In the genomic region with DNA sequence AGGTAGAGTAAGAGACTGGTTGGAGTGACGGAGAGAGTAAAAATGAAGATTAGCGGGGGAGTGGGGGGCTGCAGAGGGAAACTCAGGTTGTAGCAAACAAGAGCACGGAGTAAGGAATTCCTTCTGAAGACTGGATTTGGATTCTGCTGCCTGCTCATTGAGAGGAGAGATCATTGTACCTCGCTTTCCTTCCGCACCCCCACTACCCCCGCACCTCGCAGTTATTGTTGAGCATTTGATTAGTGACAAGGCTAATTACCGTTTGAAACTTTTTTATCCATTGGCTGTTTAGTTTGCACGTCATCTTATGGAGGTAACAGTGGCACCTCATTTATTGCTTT, we compare ENCODE assay signal across 8 cellular contexts. TPM values are rescaled to one million over a fixed set of nuclear protein-coding genes. Genes with fewer than 3 reads are reported as not detected.
A peak's percentile ranks its signal among the peaks of the same experiment; 100 is the strongest.
DNase-seq lines count a peak whose midpoint lies in the region; ATAC-seq and TF ChIP-seq lines count a peak whose summit lies in the region.

No MANE protein-coding gene starts in this region.

- peak overlapping the region; percentile 95 for H3K9ac ChIP-seq in skeletal muscle satellite cell (ENCODE audit: low read depth, low read length)

- DNase-seq in NCI-H2171 treated with DMSO at 0.1 percent for 48 hours (lab: John Stamatoyannopoulos, UW) = peak; percentile 34
- no peak for DNase-seq in NCI-H2171 (lab: John Stamatoyannopoulos, UW)
- DNase-seq in foreskin keratinocyte = peak in 1 of 2 donors; percentile 3
- DNase-seq in occipital lobe (lab: John Stamatoyannopoulos, UW) = no peak
- DNase-seq in activated CD8-positive, alpha-beta memory T cell treated with anti-CD3 and anti-CD28 coated beads, Interleukin-2, amount 50 U/mL, for 4 hours = no peak

- H3K27me3 ChIP-seq in foreskin keratinocyte = no peaks in the 10 kb centered on the region
- H3K27me3 ChIP-seq in skeletal muscle satellite cell (ENCODE audit: control insufficient read depth, insufficient read depth, low read length) = no peaks in the 10 kb centered on the region

- TF ChIP-seq CTCF in VCaP (conservative IDR thresholded peaks at IDR 0.05) (no peak), foreskin keratinocyte (conservative IDR thresholded peaks at IDR 0.05) (no peak)

- peaks cover 23% of the 10 kb centered on the region for H3K36me3 ChIP-seq in skeletal muscle satellite cell (ENCODE audit: insufficient read depth, low read length)

- H3K27ac ChIP-seq in VCaP = peak overlapping the region; percentile 99
- H3K27ac ChIP-seq in foreskin keratinocyte = peak overlapping the region; percentile 66

- H3K4me3 ChIP-seq in skeletal muscle satellite cell (ENCODE audit: low read length) = peak overlapping the region; percentile 93

- H3K4me1 ChIP-seq in foreskin keratinocyte (no peaks in the 10 kb centered on the region), skeletal muscle satellite cell (ENCODE audit: control insufficient read depth, insufficient read depth, low read length) (peaks cover 7% of the 10 kb centered on the region)

- ATAC-seq in foreskin keratinocyte = no peak
- ATAC-seq in GM21367 (IDR thresholded peaks at IDR 0.05; ENCODE audit: unreplicated experiment) = no peak

- no peaks in the 10 kb centered on the region for H3K9me3 ChIP-seq in skeletal muscle satellite cell (replicated peaks; ENCODE audit: low read length)

- peak overlapping the region; percentile 83 for H3K4me2 ChIP-seq in skeletal muscle satellite cell (ENCODE audit: low read length)

RNA-seq across cellular contexts. Expression of gene PRPF3, which starts 0.5 kb away (rescaled TPM):
- total RNA-seq in foreskin keratinocyte = 44.7 and 46.9 TPM in 2 replicates
- 27.4 and 31.7 TPM in 2 replicates for polyA plus RNA-seq in foreskin keratinocyte
- total RNA-seq in skeletal muscle satellite cell (2012; rRNA removed) = 33.9 and 37.8 TPM in 2 replicates
- total RNA-seq in occipital lobe = 43.0 TPM

RNA-seq across cellular contexts. Expression of gene MRPS21, which starts 28.1 kb away (rescaled TPM):
- total RNA-seq in foreskin keratinocyte (60.0 and 60.1 TPM in 2 replicates), occipital lobe (69.3 TPM)
- polyA plus RNA-seq in foreskin keratinocyte = 87.0 and 88.2 TPM in 2 replicates
- 42.3 and 46.7 TPM in 2 replicates for total RNA-seq in skeletal muscle satellite cell (2012; rRNA removed)

RNA-seq across cellular contexts. Expression of gene CIART, which starts 39.4 kb away (rescaled TPM):
- total RNA-seq in foreskin keratinocyte (4.8 and 6.2 TPM in 2 replicates), occipital lobe (2.5 TPM)
- polyA plus RNA-seq in foreskin keratinocyte = 4.7 and 6.7 TPM in 2 replicates
- total RNA-seq in skeletal muscle satellite cell (2012; rRNA removed) = 1.3 and 4.8 TPM in 2 replicates

RNA-seq across cellular contexts. Expression of gene RPRD2, which starts 42.2 kb away (rescaled TPM):
- total RNA-seq in foreskin keratinocyte = 16.5 and 17.7 TPM in 2 replicates
- polyA plus RNA-seq in foreskin keratinocyte = 4.3 and 5.3 TPM in 2 replicates
- total RNA-seq in skeletal muscle satellite cell (2012; rRNA removed) = 8.5 and 8.6 TPM in 2 replicates
- total RNA-seq in occipital lobe = 17.2 TPM

RNA-seq across cellular contexts. Expression of gene C1orf54, which starts 49.2 kb away (rescaled TPM):
- total RNA-seq in foreskin keratinocyte (0.48 and 0.85 TPM in 2 replicates), occipital lobe (9.2 TPM)
- polyA plus RNA-seq in foreskin keratinocyte = 0.72 and 0.80 TPM in 2 replicates
- total RNA-seq in skeletal muscle satellite cell (2012; rRNA removed) = 7.9 and 10.7 TPM in 2 replicates
